8 cellular contexts compared by ENCODE assay signal in genomic region chr2:241316825-241317224, GRCh38. TPM values are rescaled to one million over a fixed set of nuclear protein-coding genes. Genes with fewer than 3 reads are reported as not detected.
DNase-seq lines count a peak whose midpoint lies in the region; ATAC-seq and TF ChIP-seq lines count a peak whose summit lies in the region.

No MANE protein-coding gene starts in this region.

- no peaks in the 10 kb centered on the region for H3K9me3 Mint-ChIP-seq in activated CD8-positive, alpha-beta memory T cell treated with anti-CD3 and anti-CD28 coated beads, Interleukin-2, amount 10 ng/mL, durations not matched to agents 7 days and 5 days (ENCODE audit: low read depth)

- H3K4me1 ChIP-seq in ascending aorta = peaks cover 3 to 45% of the 10 kb centered on the region in 2 donors
- H3K4me1 ChIP-seq in liver (ENCODE audit: control insufficient read depth in 4 of 4, insufficient read depth in 4 of 4, low read length in 3 of 4) = peaks cover 17 to 62% (median 58%) of the 10 kb centered on the region in 4 donors
- H3K4me1 ChIP-seq in thymus (ENCODE audit: control insufficient read depth, insufficient read depth, low read length) = peaks cover 12% of the 10 kb centered on the region

- no peaks in the 10 kb centered on the region for H3K36me3 ChIP-seq in ascending aorta
- no peaks in the 10 kb centered on the region for H3K36me3 ChIP-seq in liver (ENCODE audit: control insufficient read depth in 4 of 4, insufficient read depth in 3 of 4, low read depth in 1 of 4, low read length in 3 of 4)
- no peaks in the 10 kb centered on the region for H3K36me3 ChIP-seq in thymus (ENCODE audit: control insufficient read depth, insufficient read depth)

- intact Hi-C loops in ascending aorta (cut with DNase I) = loop anchor here (5.0 to 10.0 kb wide), 2 partner anchors 322 to 385 kb away; partner anchors contain the start of genes ING5 and SNED1

- H3K4me3 Mint-ChIP-seq in activated CD8-positive, alpha-beta memory T cell treated with anti-CD3 and anti-CD28 coated beads, Interleukin-2, amount 10 ng/mL, durations not matched to agents 7 days and 5 days = peak overlapping the region; percentile 99

- peak overlapping the region; percentile 81 to 90 for H3K9ac ChIP-seq in liver (ENCODE audit: low read depth in 1 of 2, low read length in 2 of 2)

- CTCF ChIA-PET in activated CD8-positive, alpha-beta memory T cell treated with anti-CD3 and anti-CD28 coated beads, Interleukin-2, amount 10 ng/mL, durations not matched to agents 7 days and 5 days (lab: Charles Lee) = interaction anchor here (1.2 to 1.3 kb wide), 2 partner anchors 10 to 24 kb away, joined by 3 read pairs; no protein-coding TSS in a partner anchor

- no peaks in the 10 kb centered on the region for H3K27me3 ChIP-seq in ascending aorta
- no peaks in the 10 kb centered on the region for H3K27me3 ChIP-seq in liver (ENCODE audit: control insufficient read depth in 4 of 4, insufficient read depth in 4 of 4, low read length in 3 of 4)
- H3K27me3 ChIP-seq in thymus (ENCODE audit: control insufficient read depth, insufficient read depth) = no peaks in the 10 kb centered on the region

- H3K27ac ChIP-seq in ascending aorta (peak overlapping the region; percentile 99), liver (ENCODE audit: low read depth in 1 of 2, low read length in 2 of 2) (peak overlapping the region; percentile 93 to 98), thymus (ENCODE audit: low read depth) (peak overlapping the region; percentile 83)

- no peak for ATAC-seq in activated CD8-positive, alpha-beta memory T cell treated with anti-CD3 and anti-CD28 coated beads, Interleukin-2, amount 10 ng/mL, durations not matched to agents 7 days and 5 days

- H3K9me3 ChIP-seq in ascending aorta (no peaks in the 10 kb centered on the region), liver (ENCODE audit: control insufficient read depth in 4 of 4, low read length in 3 of 4) (no peaks in the 10 kb centered on the region), thymus (ENCODE audit: control insufficient read depth) (no peaks in the 10 kb centered on the region)

- H3K27ac Mint-ChIP-seq in activated CD8-positive, alpha-beta memory T cell treated with anti-CD3 and anti-CD28 coated beads, Interleukin-2, amount 10 ng/mL, durations not matched to agents 7 days and 5 days = peak overlapping the region; percentile 100

- no peak for TF ChIP-seq RAD21 in liver (IDR thresholded peaks at IDR 0.05)

- WGBS in liver = 9% methylated on average over 4 of the region's 4 CpGs
- WGBS in thymus = 38% methylated on average over 4 of the region's 4 CpGs

- peaks cover 36% of the 10 kb centered on the region for H3K36me3 Mint-ChIP-seq in activated CD8-positive, alpha-beta memory T cell treated with anti-CD3 and anti-CD28 coated beads, Interleukin-2, amount 10 ng/mL, durations not matched to agents 7 days and 5 days

- TF ChIP-seq CTCF in ascending aorta (IDR thresholded peaks at IDR 0.05) (no peak), liver (IDR thresholded peaks at IDR 0.05; ENCODE audit: low read depth, low read length, missing input control) (no peak)

- peak overlapping the region; percentile 85 to 97 for H3K4me3 ChIP-seq in ascending aorta
- peak overlapping the region; percentile 88 to 95 (median 95) for H3K4me3 ChIP-seq in liver (ENCODE audit: low read depth in 1 of 3, low read length in 3 of 3)
- H3K4me3 ChIP-seq in thymus (ENCODE audit: low read length) = peak overlapping the region; percentile 80

- no peak for DNase-seq in activated CD8-positive, alpha-beta memory T cell treated with anti-CD3 and anti-CD28 coated beads, Interleukin-2, amount 10 ng/mL, durations not matched to agents 7 days and 5 days
- DNase-seq in activated CD8-positive, alpha-beta memory T cell treated with anti-CD3 and anti-CD28 coated beads, Interleukin-2, amount 50 U/mL, for 4 hours = no peak
- DNase-seq in ascending aorta (ENCODE audit: low spot score in 2 of 2) (no peak), retina (no peak), SW480 (ENCODE audit: low spot score) (no peak)
- DNase-seq in stimulated activated CD4-positive, alpha-beta T cell treated with anti-CD3 and anti-CD28 coated beads, Interleukin-1b, Interleukin-23, amount 100 ng/mL, for 48 hours = no peak

- H3K4me1 Mint-ChIP-seq in activated CD8-positive, alpha-beta memory T cell treated with anti-CD3 and anti-CD28 coated beads, Interleukin-2, amount 10 ng/mL, durations not matched to agents 7 days and 5 days = peaks cover 66% of the 10 kb centered on the region

- H3K27me3 Mint-ChIP-seq in activated CD8-positive, alpha-beta memory T cell treated with anti-CD3 and anti-CD28 coated beads, Interleukin-2, amount 10 ng/mL, durations not matched to agents 7 days and 5 days = no peaks in the 10 kb centered on the region

TF ChIP-seq in liver, 16 proteins besides CTCF, POLR2A, EP300 and RAD21:
- TF ChIP-seq FOXA1 (IDR thresholded peaks at IDR 0.05) = no peak
- TF ChIP-seq HNF4A (conservative IDR thresholded peaks at IDR 0.05) = peak in 1 of 2 donors; percentile 25
- no peak for TF ChIP-seq FOXA2 (IDR thresholded peaks at IDR 0.05)
- TF ChIP-seq SP1 (IDR thresholded peaks at IDR 0.05) = no peak
- TF ChIP-seq MAX (IDR thresholded peaks at IDR 0.05) = no peak
- TF ChIP-seq GABPA (IDR thresholded peaks at IDR 0.05 in 1 of 2, conservative IDR thresholded peaks at IDR 0.05 in 1 of 2) = no peak
- TF ChIP-seq HNF4G (IDR thresholded peaks at IDR 0.05) = no peak
- TF ChIP-seq NR2F2 (IDR thresholded peaks at IDR 0.05) = no peak

RNA-seq across cellular contexts. Expression of gene SEPTIN2, which starts 1.1 kb away (rescaled TPM):
- total RNA-seq in activated CD8-positive, alpha-beta memory T cell treated with anti-CD3 and anti-CD28 coated beads, Interleukin-2, amount 10 ng/mL, durations not matched to agents 7 days and 5 days = 100 to 1,000 TPM; 242 to 290 TPM
- total RNA-seq in ascending aorta = 248 TPM
- total RNA-seq in liver = 100 to 1,000 TPM; 119 to 147 TPM
- polyA plus RNA-seq in liver = 10 to 100 TPM; 63.7 to 75.1 TPM
- polyA plus RNA-seq in thymus = 189 TPM

RNA-seq across cellular contexts. Expression of gene HDLBP, which starts 1.4 kb away (rescaled TPM):
- 100 to 1,000 TPM; 176 to 232 TPM for total RNA-seq in activated CD8-positive, alpha-beta memory T cell treated with anti-CD3 and anti-CD28 coated beads, Interleukin-2, amount 10 ng/mL, durations not matched to agents 7 days and 5 days
- total RNA-seq in ascending aorta (308 TPM), liver (100 to 1,000 TPM; 259 to 580 TPM)
- polyA plus RNA-seq in liver (100 to 1,000 TPM; 219 to 257 TPM), thymus (85.1 TPM)

RNA-seq across cellular contexts. Expression of gene FARP2, which starts 39.3 kb away (rescaled TPM):
- 10 to 100 TPM; 24.0 to 25.4 TPM for total RNA-seq in activated CD8-positive, alpha-beta memory T cell treated with anti-CD3 and anti-CD28 coated beads, Interleukin-2, amount 10 ng/mL, durations not matched to agents 7 days and 5 days
- total RNA-seq in ascending aorta = 19.6 TPM
- total RNA-seq in liver = 10 to 100 TPM; 17.8 to 30.9 TPM
- polyA plus RNA-seq in liver = 10 to 100 TPM in 1 of 2 donors, 1 to 10 TPM in 1; 5.8 to 10.7 TPM
- polyA plus RNA-seq in thymus = 16.1 TPM
